ENCODE assay signal across 1 cellular context in the genomic region with DNA sequence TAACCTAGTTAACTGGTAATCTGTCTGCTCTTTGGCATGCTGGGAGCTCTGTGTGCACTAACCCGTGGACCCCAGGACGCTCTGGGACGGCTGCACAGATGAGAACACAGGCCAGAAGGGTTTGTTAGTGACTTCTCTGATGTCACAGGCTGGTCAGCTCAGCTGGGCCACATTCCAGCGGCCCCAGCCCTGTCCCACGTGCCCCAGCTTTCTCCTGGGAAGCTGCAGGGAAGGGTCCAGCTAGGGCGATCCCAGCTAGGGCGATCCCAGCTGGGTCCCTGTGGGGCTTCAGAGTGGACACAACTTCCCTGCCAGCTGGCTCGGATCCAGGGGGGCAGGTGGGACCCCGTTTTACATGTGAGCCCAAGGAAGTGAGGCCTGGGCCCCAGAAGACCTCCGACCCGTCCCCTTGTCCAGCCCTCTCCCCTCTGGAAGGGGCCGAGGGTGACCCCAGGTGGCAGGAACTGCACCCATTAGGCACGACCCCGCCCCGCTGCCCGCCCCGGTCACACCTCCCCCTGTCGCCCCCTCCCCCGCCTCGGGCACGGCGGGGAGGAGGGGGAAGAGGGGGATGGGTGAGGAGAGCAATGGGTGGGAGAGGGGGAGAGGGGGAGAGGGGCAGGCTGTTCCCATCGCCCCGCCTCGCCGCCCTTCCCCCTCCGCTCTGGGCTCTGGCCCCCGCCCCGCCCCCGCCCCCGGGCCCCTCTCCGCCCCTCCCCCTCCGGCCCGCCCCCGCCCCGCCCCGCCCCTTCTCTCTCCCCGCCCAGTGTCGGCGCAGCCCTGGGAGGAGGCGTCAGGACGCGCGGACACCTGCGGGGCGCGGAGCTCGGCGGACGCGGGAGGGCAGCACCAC.
TF ChIP-seq lines count a peak whose summit lies in the region.

No MANE protein-coding gene starts in this region.

TF ChIP-seq in HepG2, 621 proteins besides CTCF, POLR2A, EP300 and RAD21 (continued from another document and continues in another):
- TF ChIP-seq ZNF605 (CRISPR knock-in tag; IDR thresholded peaks at IDR 0.05): peak; percentile 72; the same call in 1 of the 2 replicates
- peak; percentile 66; the same call in 1 of the 2 replicates for TF ChIP-seq RXRA (CRISPR knock-in tag; IDR thresholded peaks at IDR 0.05)
- TF ChIP-seq ZNF30 (CRISPR knock-in tag; IDR thresholded peaks at IDR 0.05): no peak
- TF ChIP-seq, protein P1, sequence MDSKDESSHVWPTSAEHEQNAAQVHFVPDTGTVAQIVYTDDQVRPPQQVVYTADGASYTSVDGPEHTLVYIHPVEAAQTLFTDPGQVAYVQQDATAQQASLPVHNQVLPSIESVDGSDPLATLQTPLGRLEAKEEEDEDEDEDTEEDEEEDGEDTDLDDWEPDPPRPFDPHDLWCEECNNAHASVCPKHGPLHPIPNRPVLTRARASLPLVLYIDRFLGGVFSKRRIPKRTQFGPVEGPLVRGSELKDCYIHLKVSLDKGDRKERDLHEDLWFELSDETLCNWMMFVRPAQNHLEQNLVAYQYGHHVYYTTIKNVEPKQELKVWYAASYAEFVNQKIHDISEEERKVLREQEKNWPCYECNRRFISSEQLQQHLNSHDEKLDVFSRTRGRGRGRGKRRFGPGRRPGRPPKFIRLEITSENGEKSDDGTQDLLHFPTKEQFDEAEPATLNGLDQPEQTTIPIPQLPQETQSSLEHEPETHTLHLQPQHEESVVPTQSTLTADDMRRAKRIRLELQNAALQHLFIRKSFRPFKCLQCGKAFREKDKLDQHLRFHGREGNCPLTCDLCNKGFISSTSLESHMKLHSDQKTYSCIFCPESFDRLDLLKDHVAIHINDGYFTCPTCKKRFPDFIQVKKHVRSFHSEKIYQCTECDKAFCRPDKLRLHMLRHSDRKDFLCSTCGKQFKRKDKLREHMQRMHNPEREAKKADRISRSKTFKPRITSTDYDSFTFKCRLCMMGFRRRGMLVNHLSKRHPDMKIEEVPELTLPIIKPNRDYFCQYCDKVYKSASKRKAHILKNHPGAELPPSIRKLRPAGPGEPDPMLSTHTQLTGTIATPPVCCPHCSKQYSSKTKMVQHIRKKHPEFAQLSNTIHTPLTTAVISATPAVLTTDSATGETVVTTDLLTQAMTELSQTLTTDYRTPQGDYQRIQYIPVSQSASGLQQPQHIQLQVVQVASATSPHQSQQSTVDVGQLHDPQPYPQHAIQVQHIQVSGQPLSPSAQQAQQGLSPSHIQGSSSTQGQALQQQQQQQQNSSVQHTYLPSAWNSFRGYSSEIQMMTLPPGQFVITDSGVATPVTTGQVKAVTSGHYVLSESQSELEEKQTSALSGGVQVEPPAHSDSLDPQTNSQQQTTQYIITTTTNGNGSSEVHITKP (CRISPR knock-in tag; IDR thresholded peaks at IDR 0.05; ENCODE audit: low read depth): no peak
- 0 out of 2 replicates have a peak, but pooled peaks have one; percentile 8 for TF ChIP-seq BCL6 (CRISPR knock-in tag; IDR thresholded peaks at IDR 0.05)
- TF ChIP-seq, protein P2, sequence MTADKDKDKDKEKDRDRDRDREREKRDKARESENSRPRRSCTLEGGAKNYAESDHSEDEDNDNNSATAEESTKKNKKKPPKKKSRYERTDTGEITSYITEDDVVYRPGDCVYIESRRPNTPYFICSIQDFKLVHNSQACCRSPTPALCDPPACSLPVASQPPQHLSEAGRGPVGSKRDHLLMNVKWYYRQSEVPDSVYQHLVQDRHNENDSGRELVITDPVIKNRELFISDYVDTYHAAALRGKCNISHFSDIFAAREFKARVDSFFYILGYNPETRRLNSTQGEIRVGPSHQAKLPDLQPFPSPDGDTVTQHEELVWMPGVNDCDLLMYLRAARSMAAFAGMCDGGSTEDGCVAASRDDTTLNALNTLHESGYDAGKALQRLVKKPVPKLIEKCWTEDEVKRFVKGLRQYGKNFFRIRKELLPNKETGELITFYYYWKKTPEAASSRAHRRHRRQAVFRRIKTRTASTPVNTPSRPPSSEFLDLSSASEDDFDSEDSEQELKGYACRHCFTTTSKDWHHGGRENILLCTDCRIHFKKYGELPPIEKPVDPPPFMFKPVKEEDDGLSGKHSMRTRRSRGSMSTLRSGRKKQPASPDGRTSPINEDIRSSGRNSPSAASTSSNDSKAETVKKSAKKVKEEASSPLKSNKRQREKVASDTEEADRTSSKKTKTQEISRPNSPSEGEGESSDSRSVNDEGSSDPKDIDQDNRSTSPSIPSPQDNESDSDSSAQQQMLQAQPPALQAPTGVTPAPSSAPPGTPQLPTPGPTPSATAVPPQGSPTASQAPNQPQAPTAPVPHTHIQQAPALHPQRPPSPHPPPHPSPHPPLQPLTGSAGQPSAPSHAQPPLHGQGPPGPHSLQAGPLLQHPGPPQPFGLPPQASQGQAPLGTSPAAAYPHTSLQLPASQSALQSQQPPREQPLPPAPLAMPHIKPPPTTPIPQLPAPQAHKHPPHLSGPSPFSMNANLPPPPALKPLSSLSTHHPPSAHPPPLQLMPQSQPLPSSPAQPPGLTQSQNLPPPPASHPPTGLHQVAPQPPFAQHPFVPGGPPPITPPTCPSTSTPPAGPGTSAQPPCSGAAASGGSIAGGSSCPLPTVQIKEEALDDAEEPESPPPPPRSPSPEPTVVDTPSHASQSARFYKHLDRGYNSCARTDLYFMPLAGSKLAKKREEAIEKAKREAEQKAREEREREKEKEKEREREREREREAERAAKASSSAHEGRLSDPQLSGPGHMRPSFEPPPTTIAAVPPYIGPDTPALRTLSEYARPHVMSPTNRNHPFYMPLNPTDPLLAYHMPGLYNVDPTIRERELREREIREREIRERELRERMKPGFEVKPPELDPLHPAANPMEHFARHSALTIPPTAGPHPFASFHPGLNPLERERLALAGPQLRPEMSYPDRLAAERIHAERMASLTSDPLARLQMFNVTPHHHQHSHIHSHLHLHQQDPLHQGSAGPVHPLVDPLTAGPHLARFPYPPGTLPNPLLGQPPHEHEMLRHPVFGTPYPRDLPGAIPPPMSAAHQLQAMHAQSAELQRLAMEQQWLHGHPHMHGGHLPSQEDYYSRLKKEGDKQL (CRISPR knock-in tag; IDR thresholded peaks at IDR 0.05; ENCODE audit: low read depth): no peak
- TF ChIP-seq ZNF652 (CRISPR knock-in tag; IDR thresholded peaks at IDR 0.05; ENCODE audit: borderline replicate concordance, low read depth): no peak
- no peak for TF ChIP-seq ZNF790 (CRISPR knock-in tag; IDR thresholded peaks at IDR 0.05; ENCODE audit: borderline replicate concordance)
- TF ChIP-seq, protein P3, sequence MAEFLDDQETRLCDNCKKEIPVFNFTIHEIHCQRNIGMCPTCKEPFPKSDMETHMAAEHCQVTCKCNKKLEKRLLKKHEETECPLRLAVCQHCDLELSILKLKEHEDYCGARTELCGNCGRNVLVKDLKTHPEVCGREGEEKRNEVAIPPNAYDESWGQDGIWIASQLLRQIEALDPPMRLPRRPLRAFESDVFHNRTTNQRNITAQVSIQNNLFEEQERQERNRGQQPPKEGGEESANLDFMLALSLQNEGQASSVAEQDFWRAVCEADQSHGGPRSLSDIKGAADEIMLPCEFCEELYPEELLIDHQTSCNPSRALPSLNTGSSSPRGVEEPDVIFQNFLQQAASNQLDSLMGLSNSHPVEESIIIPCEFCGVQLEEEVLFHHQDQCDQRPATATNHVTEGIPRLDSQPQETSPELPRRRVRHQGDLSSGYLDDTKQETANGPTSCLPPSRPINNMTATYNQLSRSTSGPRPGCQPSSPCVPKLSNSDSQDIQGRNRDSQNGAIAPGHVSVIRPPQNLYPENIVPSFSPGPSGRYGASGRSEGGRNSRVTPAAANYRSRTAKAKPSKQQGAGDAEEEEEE (CRISPR knock-in tag; IDR thresholded peaks at IDR 0.05; ENCODE audit: borderline replicate concordance): no peak
- 0 out of 2 replicates have a peak, but pooled peaks have one; percentile 64 for TF ChIP-seq ZNF264 (CRISPR knock-in tag; IDR thresholded peaks at IDR 0.05)
- TF ChIP-seq POLR2AphosphoS2 (IDR thresholded peaks at IDR 0.05; ENCODE audit: low read depth, low read length): no peak
- TF ChIP-seq ZNF607 (CRISPR knock-in tag; IDR thresholded peaks at IDR 0.05; ENCODE audit: borderline replicate concordance): peak; percentile 75
- TF ChIP-seq ZKSCAN1 (IDR thresholded peaks at IDR 0.05; ENCODE audit: low read length): no peak
- peak; percentile 63; the same call in 1 of the 2 replicates for TF ChIP-seq ZNF350 (CRISPR knock-in tag; IDR thresholded peaks at IDR 0.05; ENCODE audit: borderline replicate concordance, low read depth)
- no peak for TF ChIP-seq ZNF20 (CRISPR knock-in tag; IDR thresholded peaks at IDR 0.05)
- no peak for TF ChIP-seq ZNF577 (CRISPR knock-in tag; IDR thresholded peaks at IDR 0.05; ENCODE audit: borderline replicate concordance, low read depth)
- 0 out of 2 replicates have a peak, but pooled peaks have one; percentile 30 for TF ChIP-seq TCF7 (IDR thresholded peaks at IDR 0.05; ENCODE audit: low read depth)
- TF ChIP-seq ZNF629 (CRISPR knock-in tag; conservative IDR thresholded peaks at IDR 0.05): peak; percentile 21; the same call in 1 of the 2 replicates
- no peak for TF ChIP-seq IKZF4 (CRISPR knock-in tag; IDR thresholded peaks at IDR 0.05; ENCODE audit: borderline replicate concordance, low read depth, not compliant biosample characterization)
- TF ChIP-seq, protein P4, sequence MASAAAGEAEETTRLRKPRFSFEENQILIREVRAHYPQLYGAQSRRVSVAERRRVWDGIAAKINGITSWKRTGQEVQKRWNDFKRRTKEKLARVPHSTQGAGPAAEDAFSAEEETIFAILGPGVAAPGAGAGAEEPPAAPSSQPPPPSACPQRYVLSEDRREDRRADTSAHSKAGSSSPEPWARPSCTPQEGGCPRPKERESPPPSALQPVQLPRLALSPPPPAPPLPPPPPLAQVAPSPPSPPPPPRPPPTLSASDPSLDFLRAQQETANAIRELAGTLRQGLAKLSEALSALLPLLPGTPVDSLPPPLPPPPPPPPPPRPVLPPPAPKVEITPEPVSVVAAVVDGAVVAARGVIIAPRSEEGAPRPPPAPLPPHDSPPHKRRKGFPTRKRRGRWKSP (CRISPR knock-in tag; IDR thresholded peaks at IDR 0.05): no peak
- no peak for TF ChIP-seq ZNF546 (CRISPR knock-in tag; conservative IDR thresholded peaks at IDR 0.05)
- TF ChIP-seq, protein P5, sequence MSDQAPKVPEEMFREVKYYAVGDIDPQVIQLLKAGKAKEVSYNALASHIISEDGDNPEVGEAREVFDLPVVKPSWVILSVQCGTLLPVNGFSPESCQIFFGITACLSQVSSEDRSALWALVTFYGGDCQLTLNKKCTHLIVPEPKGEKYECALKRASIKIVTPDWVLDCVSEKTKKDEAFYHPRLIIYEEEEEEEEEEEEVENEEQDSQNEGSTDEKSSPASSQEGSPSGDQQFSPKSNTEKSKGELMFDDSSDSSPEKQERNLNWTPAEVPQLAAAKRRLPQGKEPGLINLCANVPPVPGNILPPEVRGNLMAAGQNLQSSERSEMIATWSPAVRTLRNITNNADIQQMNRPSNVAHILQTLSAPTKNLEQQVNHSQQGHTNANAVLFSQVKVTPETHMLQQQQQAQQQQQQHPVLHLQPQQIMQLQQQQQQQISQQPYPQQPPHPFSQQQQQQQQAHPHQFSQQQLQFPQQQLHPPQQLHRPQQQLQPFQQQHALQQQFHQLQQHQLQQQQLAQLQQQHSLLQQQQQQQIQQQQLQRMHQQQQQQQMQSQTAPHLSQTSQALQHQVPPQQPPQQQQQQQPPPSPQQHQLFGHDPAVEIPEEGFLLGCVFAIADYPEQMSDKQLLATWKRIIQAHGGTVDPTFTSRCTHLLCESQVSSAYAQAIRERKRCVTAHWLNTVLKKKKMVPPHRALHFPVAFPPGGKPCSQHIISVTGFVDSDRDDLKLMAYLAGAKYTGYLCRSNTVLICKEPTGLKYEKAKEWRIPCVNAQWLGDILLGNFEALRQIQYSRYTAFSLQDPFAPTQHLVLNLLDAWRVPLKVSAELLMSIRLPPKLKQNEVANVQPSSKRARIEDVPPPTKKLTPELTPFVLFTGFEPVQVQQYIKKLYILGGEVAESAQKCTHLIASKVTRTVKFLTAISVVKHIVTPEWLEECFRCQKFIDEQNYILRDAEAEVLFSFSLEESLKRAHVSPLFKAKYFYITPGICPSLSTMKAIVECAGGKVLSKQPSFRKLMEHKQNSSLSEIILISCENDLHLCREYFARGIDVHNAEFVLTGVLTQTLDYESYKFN (CRISPR knock-in tag; conservative IDR thresholded peaks at IDR 0.05): peak; percentile 69
- TF ChIP-seq FOXJ3 (CRISPR knock-in tag; IDR thresholded peaks at IDR 0.05; ENCODE audit: borderline replicate concordance): peak; percentile 50; the same call in 1 of the 2 replicates
- TF ChIP-seq ZBTB1 (CRISPR knock-in tag; IDR thresholded peaks at IDR 0.05; ENCODE audit: borderline replicate concordance): no peak
- TF ChIP-seq RFX3 (CRISPR knock-in tag; IDR thresholded peaks at IDR 0.05): no peak
- TF ChIP-seq, protein P6, sequence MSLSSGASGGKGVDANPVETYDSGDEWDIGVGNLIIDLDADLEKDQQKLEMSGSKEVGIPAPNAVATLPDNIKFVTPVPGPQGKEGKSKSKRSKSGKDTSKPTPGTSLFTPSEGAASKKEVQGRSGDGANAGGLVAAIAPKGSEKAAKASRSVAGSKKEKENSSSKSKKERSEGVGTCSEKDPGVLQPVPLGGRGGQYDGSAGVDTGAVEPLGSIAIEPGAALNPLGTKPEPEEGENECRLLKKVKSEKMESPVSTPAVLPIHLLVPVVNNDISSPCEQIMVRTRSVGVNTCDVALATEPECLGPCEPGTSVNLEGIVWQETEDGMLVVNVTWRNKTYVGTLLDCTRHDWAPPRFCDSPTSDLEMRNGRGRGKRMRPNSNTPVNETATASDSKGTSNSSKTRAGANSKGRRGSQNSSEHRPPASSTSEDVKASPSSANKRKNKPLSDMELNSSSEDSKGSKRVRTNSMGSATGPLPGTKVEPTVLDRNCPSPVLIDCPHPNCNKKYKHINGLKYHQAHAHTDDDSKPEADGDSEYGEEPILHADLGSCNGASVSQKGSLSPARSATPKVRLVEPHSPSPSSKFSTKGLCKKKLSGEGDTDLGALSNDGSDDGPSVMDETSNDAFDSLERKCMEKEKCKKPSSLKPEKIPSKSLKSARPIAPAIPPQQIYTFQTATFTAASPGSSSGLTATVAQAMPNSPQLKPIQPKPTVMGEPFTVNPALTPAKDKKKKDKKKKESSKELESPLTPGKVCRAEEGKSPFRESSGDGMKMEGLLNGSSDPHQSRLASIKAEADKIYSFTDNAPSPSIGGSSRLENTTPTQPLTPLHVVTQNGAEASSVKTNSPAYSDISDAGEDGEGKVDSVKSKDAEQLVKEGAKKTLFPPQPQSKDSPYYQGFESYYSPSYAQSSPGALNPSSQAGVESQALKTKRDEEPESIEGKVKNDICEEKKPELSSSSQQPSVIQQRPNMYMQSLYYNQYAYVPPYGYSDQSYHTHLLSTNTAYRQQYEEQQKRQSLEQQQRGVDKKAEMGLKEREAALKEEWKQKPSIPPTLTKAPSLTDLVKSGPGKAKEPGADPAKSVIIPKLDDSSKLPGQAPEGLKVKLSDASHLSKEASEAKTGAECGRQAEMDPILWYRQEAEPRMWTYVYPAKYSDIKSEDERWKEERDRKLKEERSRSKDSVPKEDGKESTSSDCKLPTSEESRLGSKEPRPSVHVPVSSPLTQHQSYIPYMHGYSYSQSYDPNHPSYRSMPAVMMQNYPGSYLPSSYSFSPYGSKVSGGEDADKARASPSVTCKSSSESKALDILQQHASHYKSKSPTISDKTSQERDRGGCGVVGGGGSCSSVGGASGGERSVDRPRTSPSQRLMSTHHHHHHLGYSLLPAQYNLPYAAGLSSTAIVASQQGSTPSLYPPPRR (CRISPR knock-in tag; IDR thresholded peaks at IDR 0.05; ENCODE audit: borderline replicate concordance): peak; percentile 42; the same call in 1 of the 2 replicates
- no peak for TF ChIP-seq SRF (IDR thresholded peaks at IDR 0.05; ENCODE audit: low read depth, low read length)
- no peak for TF ChIP-seq SIN3B (IDR thresholded peaks at IDR 0.05; ENCODE audit: low read length)
- no peak for TF ChIP-seq IKZF1 (IDR thresholded peaks at IDR 0.05)
